ENCODE assay signal across 1 cellular context in genomic region chr9:71921190-71921814, GRCh38.
TF ChIP-seq lines count a peak whose summit lies in the region.

No MANE protein-coding gene starts in this region.

TF ChIP-seq in endothelial cell of umbilical vein, 7 proteins besides CTCF, POLR2A, EP300 and RAD21 (continued from another document):
- no peak for TF ChIP-seq MAX (IDR thresholded peaks at IDR 0.05; ENCODE audit: insufficient read depth, insufficient read length)
- TF ChIP-seq MYC (IDR thresholded peaks at IDR 0.05; ENCODE audit: low read depth, low read length), result no peak
TF ChIP-seq in endothelial cell of umbilical vein: peak in this region for 0.
